ENCODE assay signal across 9 cellular contexts in genomic region chr11:121521145-121522042, GRCh38.
DNase-seq lines count a peak whose midpoint lies in the region; ATAC-seq and TF ChIP-seq lines count a peak whose summit lies in the region.
"Had no signal": no experiment of that assay in that cellular context is flagged by ENCODE, and none has a peak within 500 bp of the region (broad histone marks: within the 10 kb centered on the region; RNA-seq: fewer than 3 reads in every experiment).

No MANE protein-coding gene starts in this region.

- H3K9ac ChIP-seq in BLaER1 treated with 17β-estradiol and CSF1 and Interleukin-3, amounts not matched to agents 10 nM and 100 nM, result peak overlapping the region in 4 of 11 experiments; percentile 13 to 37 (median 22); a peak in 3 of 22 replicates

- H3K27ac ChIP-seq in BLaER1 treated with 17β-estradiol and CSF1 and Interleukin-3, amounts not matched to agents 10 nM and 100 nM, result peak overlapping the region in 9 of 11 experiments; percentile 16 to 69 (median 60); a peak in 17 of 22 replicates
- H3K27ac ChIP-seq in foreskin keratinocyte, result peak overlapping the region; percentile 55
- no peak overlapping the region for H3K27ac ChIP-seq in thyroid gland

- no peak for TF ChIP-seq POLR2A in thyroid gland (IDR thresholded peaks at IDR 0.05)

- peaks cover 47 to 77% (median 72%) of the 10 kb centered on the region in 10 experiments for H3K4me1 ChIP-seq in BLaER1 treated with 17β-estradiol and CSF1 and Interleukin-3, amounts not matched to agents 10 nM and 100 nM
- H3K4me1 ChIP-seq in foreskin keratinocyte (peaks cover 23% of the 10 kb centered on the region), thyroid gland (no peaks in the 10 kb centered on the region)

- intact Hi-C loops in thyroid gland (cut with DNase I), result no loop called here

- 90% methylated on average over 4 of the region's 4 CpGs for WGBS in thyroid gland, 2 donors

- H4K20me1 ChIP-seq in BLaER1 treated with 17β-estradiol and CSF1 and Interleukin-3, amounts not matched to agents 10 nM and 100 nM, result no peaks in the 10 kb centered on the region

- H3K36me3 ChIP-seq in BLaER1 treated with 17β-estradiol and CSF1 and Interleukin-3, amounts not matched to agents 10 nM and 100 nM, result peaks cover 0 to 56% (median 29%) of the 10 kb centered on the region in 11 experiments; a peak in 18 of 22 replicates
- no peaks in the 10 kb centered on the region for H3K36me3 ChIP-seq in thyroid gland
- H3K36me3 ChIP-seq: prostate gland had no signal

- peaks cover 16 to 37% (median 22%) of the 10 kb centered on the region in 11 experiments for H3K9me3 ChIP-seq in BLaER1 treated with 17β-estradiol and CSF1 and Interleukin-3, amounts not matched to agents 10 nM and 100 nM (replicated peaks in 1 of 11)
- H3K9me3 ChIP-seq in thyroid gland, result no peaks in the 10 kb centered on the region
- H3K9me3 ChIP-seq: prostate gland had no signal

- H3K4me2 ChIP-seq in BLaER1 treated with 17β-estradiol and CSF1 and Interleukin-3, amounts not matched to agents 10 nM and 100 nM, result peak overlapping the region; percentile 64 to 81 (median 72)

- peaks cover 0 to 16% (median 0%) of the 10 kb centered on the region in 11 experiments; a peak in 2 of 22 replicates for H3K27me3 ChIP-seq in BLaER1 treated with 17β-estradiol and CSF1 and Interleukin-3, amounts not matched to agents 10 nM and 100 nM
- no peaks in the 10 kb centered on the region for H3K27me3 ChIP-seq in foreskin keratinocyte
- H3K27me3 ChIP-seq in thyroid gland, result no peaks in the 10 kb centered on the region

- peak; percentile 45 for DNase-seq in SKM-1 treated with dmso at 0.1 percent for 144 hours (lab: John Stamatoyannopoulos, UW; ENCODE audit: unreplicated experiment)
- peak; percentile 62 to 85 for DNase-seq in foreskin keratinocyte
- no peak for DNase-seq in epidermal melanocyte (ENCODE audit: insufficient read length, low spot score)
- no peak for DNase-seq in thyroid gland
- DNase-seq in GF-D8 (lab: John Stamatoyannopoulos, UW), result no peak

- ATAC-seq in GM21390 (IDR thresholded peaks at IDR 0.05; ENCODE audit: unreplicated experiment), result peak; percentile 65
- ATAC-seq in foreskin keratinocyte, result peak; percentile 87
- ATAC-seq in GM19467 (IDR thresholded peaks at IDR 0.05; ENCODE audit: unreplicated experiment), result no peak

- TF ChIP-seq CTCF in foreskin keratinocyte (conservative IDR thresholded peaks at IDR 0.05) (peak; percentile 18), thyroid gland (IDR thresholded peaks at IDR 0.05) (no peak)

- no peak overlapping the region; a peak in 1 of 20 replicates for H3K4me3 ChIP-seq in BLaER1 treated with 17β-estradiol and CSF1 and Interleukin-3, amounts not matched to agents 10 nM and 100 nM
- H3K4me3 ChIP-seq in thyroid gland (replicated peaks in 1 of 3), result no peak overlapping the region
- H3K4me3 ChIP-seq: prostate gland had no signal

Comparison
In these comparisons a context has a peak if more than half of its experiments do, and no peak if none do; other contexts are left out.
1. H3K27ac ChIP-seq: peak in BLaER1 treated with 17β-estradiol and CSF1 and Interleukin-3, amounts not matched to agents 10 nM and 100 nM (9 of 11) and foreskin keratinocyte (single experiment); none in thyroid gland (0 of 3).
2. DNase-seq: peak in SKM-1 treated with dmso at 0.1 percent for 144 hours (single experiment) and foreskin keratinocyte (2 of 2); none in epidermal melanocyte (single experiment), thyroid gland (0 of 2) and GF-D8 (single experiment).